Comparison of ENCODE assay signal across 18 cellular contexts in the genomic region with DNA sequence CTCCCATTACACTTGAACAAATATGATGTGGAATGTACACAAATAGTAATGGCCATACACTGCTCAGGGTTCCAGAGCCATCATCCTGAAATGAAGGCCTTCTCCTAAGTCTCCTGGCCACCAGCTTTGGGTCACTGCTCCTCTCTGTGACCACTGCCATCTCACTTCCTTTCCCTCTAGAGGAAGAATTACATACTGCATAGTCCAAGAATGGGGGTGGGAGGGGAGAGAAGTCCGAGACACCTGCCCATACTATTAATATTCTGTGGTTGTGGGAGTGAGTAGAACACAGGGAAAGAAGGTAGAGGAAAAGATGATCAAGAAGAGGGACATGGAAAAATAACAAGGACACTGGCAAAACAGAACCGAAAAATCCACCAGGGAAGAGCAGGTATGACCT.
"Had no signal": no experiment of that assay in that cellular context is flagged by ENCODE, and none has a peak within 500 bp of the region (broad histone marks: within the 10 kb centered on the region; RNA-seq: fewer than 3 reads in every experiment).

No MANE protein-coding gene starts in this region.

- H2AFZ ChIP-seq: hepatocyte had no signal

- H3K4me3 ChIP-seq: colonic mucosa, hepatocyte, left ventricle myocardium inferior, lower lobe of right lung, psoas muscle had no signal

- H3K27me3 ChIP-seq: colonic mucosa, foreskin keratinocyte, hepatocyte, neutrophil had no signal

- H3K27ac ChIP-seq: colonic mucosa, foreskin keratinocyte, hepatocyte, left ventricle myocardium inferior, lower lobe of right lung, neutrophil, psoas muscle had no signal

- H3K36me3 ChIP-seq: colonic mucosa, left ventricle myocardium inferior, lower lobe of right lung, neutrophil had no signal

- H3K9me3 Mint-ChIP-seq: naive thymus-derived CD8-positive, alpha-beta T cell; type B pancreatic cell had no signal

- H3K4me2 ChIP-seq: hepatocyte had no signal

- H3K36me3 Mint-ChIP-seq: naive thymus-derived CD8-positive, alpha-beta T cell had no signal

- ATAC-seq: foreskin keratinocyte; left cardiac atrium; lower lobe of right lung; naive thymus-derived CD8-positive, alpha-beta T cell; psoas muscle had no signal

- H3K27ac Mint-ChIP-seq: naive thymus-derived CD8-positive, alpha-beta T cell; type B pancreatic cell had no signal

- DNase-seq: colonic mucosa; dermis blood vessel endothelial cell; erythroblast; foreskin keratinocyte; kidney; left cardiac atrium; left ventricle myocardium inferior; lower lobe of right lung; mesenchymal stem cell; naive thymus-derived CD8-positive, alpha-beta T cell; psoas muscle; retina; small intestine; stimulated activated CD4-positive, alpha-beta T cell treated with anti-CD3 and anti-CD28 coated beads, Interleukin-12 subunit alpha, Interleukin-12 subunit beta, amount 100 ng/mL, for 4 hours; stimulated activated naive CD4-positive, alpha-beta T cell treated with Interleukin-2 at 50 U/mL for 16 hours had no signal

- H3K9me3 ChIP-seq: colonic mucosa, left ventricle myocardium inferior, lower lobe of right lung, neutrophil, psoas muscle had no signal

- H3K4me1 Mint-ChIP-seq: naive thymus-derived CD8-positive, alpha-beta T cell had no signal

- H3K27me3 Mint-ChIP-seq: type B pancreatic cell had no signal

- H3K79me2 ChIP-seq: hepatocyte had no signal

- H3K4me1 ChIP-seq: colonic mucosa, left ventricle myocardium inferior had no signal

- H3K4me3 Mint-ChIP-seq: naive thymus-derived CD8-positive, alpha-beta T cell; type B pancreatic cell had no signal
